ENCODE assay signal across 8 cellular contexts in genomic region chr10:125720002-125720382, GRCh38. TPM values are rescaled to one million over a fixed set of nuclear protein-coding genes. Genes with fewer than 3 reads are reported as not detected.
A peak's percentile ranks its signal among the peaks of the same experiment; 100 is the strongest.
DNase-seq lines count a peak whose midpoint lies in the region; ATAC-seq and TF ChIP-seq lines count a peak whose summit lies in the region.

No MANE protein-coding gene starts in this region.

- H3K4me3 ChIP-seq in left ventricle myocardium inferior (peak overlapping the region; percentile 88), left lung (peak overlapping the region; percentile 77 to 99), tibial artery (peak overlapping the region; percentile 89 to 100)

- peaks cover 40% of the 10 kb centered on the region for H3K36me3 ChIP-seq in left ventricle myocardium inferior
- peaks cover 0 to 39% of the 10 kb centered on the region in 2 donors for H3K36me3 ChIP-seq in left lung
- H3K36me3 ChIP-seq in tibial artery = peaks cover 29 to 39% (median 35%) of the 10 kb centered on the region in 3 donors

- TF ChIP-seq CTCF in left ventricle myocardium inferior (IDR thresholded peaks at IDR 0.05; ENCODE audit: borderline replicate concordance) = no peak
- no peak for TF ChIP-seq CTCF in left lung (IDR thresholded peaks at IDR 0.05)
- no peak for TF ChIP-seq CTCF in tibial artery (IDR thresholded peaks at IDR 0.05)

- ATAC-seq in left cardiac atrium (no peak), left lung (peak; percentile 1), GM18867 (IDR thresholded peaks at IDR 0.05; ENCODE audit: unreplicated experiment) (no peak), GM21367 (IDR thresholded peaks at IDR 0.05; ENCODE audit: unreplicated experiment) (no peak)

- intact Hi-C loops in left ventricle myocardium inferior (cut with micrococcal nuclease) (no loop called here), left cardiac atrium (cut with DNase I) (no loop called here), left lung (cut with DNase I) (no loop called here), tibial artery (cut with DNase I; ENCODE audit: low total_unique reads) (loop anchor here (10.0 kb wide), 1 partner anchor 105 kb away; the partner anchor contains the start of genes BCCIP and UROS)

- DNase-seq in left ventricle myocardium inferior = no peak
- DNase-seq in left cardiac atrium = no peak
- DNase-seq in left lung = no peak
- DNase-seq in tibial artery = no peak
- DNase-seq in NCI-H2081 treated with DMSO at 0.1 percent for 48 hours (lab: John Stamatoyannopoulos, UW) = no peak

- no peaks in the 10 kb centered on the region for H3K27me3 ChIP-seq in left ventricle myocardium inferior (ENCODE audit: low read depth)
- H3K27me3 ChIP-seq in left lung = no peaks in the 10 kb centered on the region
- no peaks in the 10 kb centered on the region for H3K27me3 ChIP-seq in tibial artery

- H3K9me3 ChIP-seq in left ventricle myocardium inferior (replicated peaks) = peaks cover 12% of the 10 kb centered on the region
- H3K9me3 ChIP-seq in left lung = peaks cover 0 to 3% of the 10 kb centered on the region in 2 donors
- H3K9me3 ChIP-seq in tibial artery = no peaks in the 10 kb centered on the region

- peak overlapping the region; percentile 88 for H3K27ac ChIP-seq in left ventricle myocardium inferior (replicated peaks)
- peak overlapping the region; percentile 89 for H3K27ac ChIP-seq in angular gyrus (ENCODE audit: low read depth, low read length)
- peak overlapping the region; percentile 86 to 87 for H3K27ac ChIP-seq in left lung
- peak overlapping the region; percentile 90 to 91 for H3K27ac ChIP-seq in tibial artery

- H3K4me1 ChIP-seq in left ventricle myocardium inferior (peaks cover 27% of the 10 kb centered on the region), left lung (peaks cover 8 to 20% of the 10 kb centered on the region in 2 donors), tibial artery (peaks cover 0 to 18% (median 14%) of the 10 kb centered on the region in 4 donors)

RNA-seq across cellular contexts. Expression of gene EDRF1, which starts 0.5 kb away (rescaled TPM):
- 11.5 TPM for total RNA-seq in left ventricle myocardium inferior
- 10 to 100 TPM; 11.7 to 12.7 TPM for total RNA-seq in left cardiac atrium
- total RNA-seq in left lung = 10 to 100 TPM; 19.9 to 24.2 TPM

RNA-seq across cellular contexts. Expression of gene TEX36, which starts 37.0 kb away (rescaled TPM):
- total RNA-seq in left ventricle myocardium inferior (not detected), left cardiac atrium (not detected), left lung (under 1 TPM in 1 of 2 donors, not detected in 1; 0.26 TPM)

RNA-seq across cellular contexts. Expression of gene MMP21, which starts 55.6 kb away (rescaled TPM):
- not detected for total RNA-seq in left ventricle myocardium inferior
- total RNA-seq in left cardiac atrium = under 1 TPM; 0.34 to 0.38 TPM
- under 1 TPM; 0.13 to 0.32 TPM for total RNA-seq in left lung
